13 cellular contexts compared by ENCODE assay signal in genomic region chr17:16085066-16085699, GRCh38.
DNase-seq lines count a peak whose midpoint lies in the region; ATAC-seq and TF ChIP-seq lines count a peak whose summit lies in the region.
"Had no signal": no experiment of that assay in that cellular context is flagged by ENCODE, and none has a peak within 500 bp of the region (broad histone marks: within the 10 kb centered on the region; RNA-seq: fewer than 3 reads in every experiment).

No MANE protein-coding gene starts in this region.

- no peak overlapping the region for H2BK12ac ChIP-seq in mesenchymal stem cell (ENCODE audit: low read length in 2 of 2)

- ATAC-seq in HG02678 (IDR thresholded peaks at IDR 0.05; ENCODE audit: unreplicated experiment) = no peak

- H2AFZ ChIP-seq in ACC112 (ENCODE audit: low read length, unreplicated experiment) (peak overlapping the region; percentile 34), GM23248 (no peak overlapping the region), mammary epithelial cell (ENCODE audit: low read depth, low read length) (no peak overlapping the region), mesenchymal stem cell (ENCODE audit: low read depth, low read length) (no peak overlapping the region)

- no peak overlapping the region for H3K9ac ChIP-seq in GM23248
- no peak overlapping the region for H3K9ac ChIP-seq in mammary epithelial cell (ENCODE audit: insufficient read depth, low read length)
- H3K9ac ChIP-seq in mesenchymal stem cell (ENCODE audit: low read length) = peak overlapping the region; percentile 31

- no peak for TF ChIP-seq CTCF in mammary epithelial cell (conservative IDR thresholded peaks at IDR 0.05 in 1 of 2, IDR thresholded peaks at IDR 0.05 in 1 of 2; ENCODE audit: extremely low read depth in 1 of 2, insufficient read depth in 1 of 2, low read depth in 1 of 2, low read length in 2 of 2)

- dilution Hi-C loops in mammary epithelial cell (cut with HindIII; ENCODE audit: low sequenced_read_pairs) = no loop called here

- peaks cover 22% of the 10 kb centered on the region for H3K79me1 ChIP-seq in mesenchymal stem cell (replicated peaks; ENCODE audit: low read length, poor library complexity, severe bottlenecking)

- H4K20me1 ChIP-seq in GM23248 (ENCODE audit: insufficient read depth) = no peaks in the 10 kb centered on the region
- H4K20me1 ChIP-seq in mammary epithelial cell (ENCODE audit: insufficient read depth, low read length) = no peaks in the 10 kb centered on the region

- no peak overlapping the region for H2BK5ac ChIP-seq in mesenchymal stem cell (ENCODE audit: low read depth, low read length, poor library complexity, severe bottlenecking)

- H3K27ac ChIP-seq in ACC112 (ENCODE audit: low read depth, low read length) (peak overlapping the region; percentile 87), GM23248 (peak overlapping the region; percentile 69), mammary epithelial cell (ENCODE audit: insufficient read depth, low read depth, low read length) (no peak overlapping the region), mesenchymal stem cell (ENCODE audit: low read length, poor library complexity, severe bottlenecking) (no peak overlapping the region)

- no peaks in the 10 kb centered on the region for H3K27me3 ChIP-seq in ACC112 (ENCODE audit: insufficient read depth, low read length)
- no peaks in the 10 kb centered on the region for H3K27me3 ChIP-seq in GM23248 (replicated peaks; ENCODE audit: insufficient read depth)
- no peaks in the 10 kb centered on the region for H3K27me3 ChIP-seq in mammary epithelial cell (ENCODE audit: insufficient read depth, low read length)
- no peaks in the 10 kb centered on the region for H3K27me3 ChIP-seq in mesenchymal stem cell (ENCODE audit: control insufficient read depth in 1 of 2, insufficient read depth in 1 of 2, low read length in 2 of 2)
- H3K27me3 ChIP-seq in HAP-1 (ENCODE audit: low read depth) = no peaks in the 10 kb centered on the region

- H3K4me1 ChIP-seq in ACC112 (ENCODE audit: control insufficient read depth, insufficient read depth, low read length, unreplicated experiment) = peaks cover 19% of the 10 kb centered on the region
- peaks cover 19% of the 10 kb centered on the region for H3K4me1 ChIP-seq in GM23248 (ENCODE audit: insufficient read depth)
- H3K4me1 ChIP-seq in mammary epithelial cell (ENCODE audit: insufficient read depth, low read length) = no peaks in the 10 kb centered on the region
- no peaks in the 10 kb centered on the region for H3K4me1 ChIP-seq in mesenchymal stem cell (ENCODE audit: control insufficient read depth, insufficient read depth, low read depth, low read length)
- H3K4me1 ChIP-seq in HAP-1 = no peaks in the 10 kb centered on the region

- H4K8ac ChIP-seq in mesenchymal stem cell (ENCODE audit: low read length) = no peak overlapping the region

- H2AK5ac ChIP-seq in mesenchymal stem cell (ENCODE audit: low read length, severe bottlenecking) = no peak overlapping the region

- no peak overlapping the region for H3K23ac ChIP-seq in mesenchymal stem cell (ENCODE audit: low read length in 2 of 2)

- H4K91ac ChIP-seq in mesenchymal stem cell (ENCODE audit: low read length) = no peak overlapping the region

- H3K4me3 ChIP-seq in ACC112 (ENCODE audit: low read depth, low read length) (0 out of 2 replicates have a peak overlapping the region, but pooled peaks have one; percentile 15), GM23248 (no peak overlapping the region), mammary epithelial cell (replicated peaks in 1 of 3; ENCODE audit: insufficient read depth in 1 of 3, low read depth in 2 of 3, low read length in 3 of 3) (no peak overlapping the region), mesenchymal stem cell (ENCODE audit: insufficient read depth in 1 of 2, low read depth in 1 of 2, low read length in 2 of 2) (no peak overlapping the region), HAP-1 (no peak overlapping the region)
- H3K4me3 ChIP-seq: skin epidermis had no signal

- H3K9me3 ChIP-seq in GM23248 (ENCODE audit: low read depth) (no peaks in the 10 kb centered on the region), mammary epithelial cell (replicated peaks; ENCODE audit: insufficient read depth, low read length) (no peaks in the 10 kb centered on the region), mesenchymal stem cell (ENCODE audit: control insufficient read depth, low read length) (no peaks in the 10 kb centered on the region), HAP-1 (no peaks in the 10 kb centered on the region)

- H3K4ac ChIP-seq in mesenchymal stem cell (ENCODE audit: low read depth in 1 of 2, low read length in 2 of 2) = no peak overlapping the region

- BruUV-seq in mammary epithelial cell (replicated peaks; lab: Mats Ljungman, UMichigan) = no TSS peak

- H3K4me2 ChIP-seq in GM23248 (ENCODE audit: unreplicated experiment) = peak overlapping the region; percentile 29
- no peak overlapping the region for H3K4me2 ChIP-seq in mammary epithelial cell (ENCODE audit: insufficient read depth, low read depth, low read length)
- H3K4me2 ChIP-seq in mesenchymal stem cell (ENCODE audit: low read length, poor library complexity, severe bottlenecking) = no peak overlapping the region

- H2BK15ac ChIP-seq in mesenchymal stem cell (ENCODE audit: low read depth, poor library complexity, severe bottlenecking) = no peak overlapping the region

- H2BK120ac ChIP-seq in mesenchymal stem cell (ENCODE audit: low read depth, low read length) = no peak overlapping the region

- H3K18ac ChIP-seq in mesenchymal stem cell (ENCODE audit: low read depth in 1 of 2, low read length in 2 of 2) = no peak overlapping the region

- no peak overlapping the region for H3K14ac ChIP-seq in mesenchymal stem cell (ENCODE audit: low read length in 2 of 2)

- H3K36me3 ChIP-seq in ACC112 (ENCODE audit: insufficient read depth, low read length) (peaks cover 35% of the 10 kb centered on the region), GM23248 (ENCODE audit: low read depth) (peaks cover 34% of the 10 kb centered on the region), mammary epithelial cell (ENCODE audit: insufficient read depth, low read length) (peaks cover 1% of the 10 kb centered on the region), mesenchymal stem cell (ENCODE audit: control insufficient read depth in 1 of 2, insufficient read depth in 2 of 2, low read depth in 1 of 2, low read length in 2 of 2) (peaks cover 10 to 64% of the 10 kb centered on the region in 2 experiments), HAP-1 (replicated peaks) (peaks cover 17% of the 10 kb centered on the region)

- peaks cover 33% of the 10 kb centered on the region for H3F3A ChIP-seq in GM23248 (ENCODE audit: insufficient read depth)

- 58 to 83% methylated on average over 1 of the region's 1 CpG for WGBS in GM23248 (ENCODE audit: low coverage in 1 of 2, low lambda C conversion rate in 2 of 2, missing lambda C conversion rate in 2 of 2), 2 experiments
- WGBS in mammary epithelial cell (ENCODE audit: low coverage, missing lambda C conversion rate) = 89% methylated on average over 1 of the region's 1 CpG
- WGBS in mesenchymal stem cell = 82% methylated on average over 1 of the region's 1 CpG

- H3K9me2 ChIP-seq in GM23248 (ENCODE audit: insufficient read depth) = no peaks in the 10 kb centered on the region

- DNase-seq in GM23248 (peak; percentile 71), mammary epithelial cell (peak; percentile 29), mesenchymal stem cell (peak; percentile 73), MV-4-11 (lab: John Stamatoyannopoulos, UW) (no peak), HAP-1 (ENCODE audit: low spot score in 2 of 2) (no peak), RPMI8226 (no peak)
- DNase-seq: activated effector memory CD4-positive, alpha-beta T cell treated with Interleukin-2 at 50 U/mL for 16 hours; DND-41; hippocampal formation; NCI-H2171 had no signal

- intact Hi-C loops in mammary epithelial cell (cut with micrococcal nuclease) = no loop called here

- H3K79me2 ChIP-seq in ACC112 (ENCODE audit: control insufficient read depth, insufficient read depth, low read length, unreplicated experiment) (peaks cover 9% of the 10 kb centered on the region), GM23248 (ENCODE audit: insufficient read depth) (peaks cover 50% of the 10 kb centered on the region), mammary epithelial cell (ENCODE audit: insufficient read depth, low read length) (peaks cover 21% of the 10 kb centered on the region)

- CTCF ChIA-PET in mammary epithelial cell (lab: Charles Lee; ENCODE audit: low non-redundant PET) = no interaction called here

- in situ Hi-C loops in GM23248 (cut with MboI) (no loop called here), mammary epithelial cell (cut with MboI; ENCODE audit: low sequenced_read_pairs in 2 of 2) (no loop called here), HAP-1 (cut with MboI; ENCODE audit: low sequenced_read_pairs) (no loop called here)

Comparison
In these comparisons a context has a peak if more than half of its experiments do, and no peak if none do; other contexts are left out.
1. H3K27ac ChIP-seq: peak in ACC112 (single experiment) and GM23248 (single experiment); none in mammary epithelial cell (single experiment) and mesenchymal stem cell (single experiment).
2. DNase-seq: peak in GM23248 (single experiment), mammary epithelial cell (single experiment) and mesenchymal stem cell (single experiment); none in MV-4-11 (single experiment), HAP-1 (0 of 2) and RPMI8226 (single experiment).